ENCODE assay signal across 10 cellular contexts in genomic region chr15:90075420-90076289, GRCh38. TPM values are rescaled to one million over a fixed set of nuclear protein-coding genes. Genes with fewer than 3 reads are reported as not detected.
DNase-seq lines count a peak whose midpoint lies in the region; ATAC-seq and TF ChIP-seq lines count a peak whose summit lies in the region.
"Had no signal": no experiment of that assay in that cellular context is flagged by ENCODE, and none has a peak within 500 bp of the region (broad histone marks: within the 10 kb centered on the region; RNA-seq: fewer than 3 reads in every experiment).

No MANE protein-coding gene starts in this region.

- peak overlapping the region; percentile 79 to 93 (median 88) for H3K27ac ChIP-seq in body of pancreas
- peak overlapping the region; percentile 3 to 15 for H3K27ac ChIP-seq in lung (ENCODE audit: low read depth in 1 of 2, low read length in 1 of 2)
- H3K27ac ChIP-seq in upper lobe of right lung: peak overlapping the region; percentile 13
- no peak overlapping the region for H3K27ac ChIP-seq in right cardiac atrium (ENCODE audit: low read length)

- peak; percentile 23 for DNase-seq in stimulated activated CD4-positive, alpha-beta T cell treated with anti-CD3 and anti-CD28 coated beads, Interleukin-4, amount 100 ng/mL, for 1 hour
- no peak for DNase-seq in stimulated activated CD4-positive, alpha-beta T cell treated with anti-CD3 and anti-CD28 coated beads, Interleukin-2, amount 100 ng/mL, for 48 hours
- DNase-seq in body of pancreas (peak; percentile 82 to 92 (median 89)), lung (ENCODE audit: low spot score) (no peak), upper lobe of right lung (no peak), DMS 273 (lab: John Stamatoyannopoulos, UW; ENCODE audit: unreplicated experiment) (no peak), right cardiac atrium (no peak)
- DNase-seq: NCI-H345 had no signal

- H3K36me3 ChIP-seq in body of pancreas (replicated peaks in 1 of 2; ENCODE audit: insufficient read depth in 1 of 2, low read depth in 2 of 2) (peaks cover 0 to 4% of the 10 kb centered on the region in 2 donors), lung (ENCODE audit: control insufficient read depth in 2 of 2, insufficient read depth in 2 of 2, low read length in 2 of 2) (peaks cover 0 to 45% of the 10 kb centered on the region in 2 donors), upper lobe of right lung (peaks cover 55% of the 10 kb centered on the region)

- peaks cover 58% of the 10 kb centered on the region for H3K4me1 ChIP-seq in body of pancreas
- no peaks in the 10 kb centered on the region for H3K4me1 ChIP-seq in lung (ENCODE audit: control insufficient read depth in 2 of 2, insufficient read depth in 2 of 2, low read length in 2 of 2)
- peaks cover 11% of the 10 kb centered on the region for H3K4me1 ChIP-seq in upper lobe of right lung
- H3K4me1 ChIP-seq in right cardiac atrium (ENCODE audit: control insufficient read depth, insufficient read depth, low read length): no peaks in the 10 kb centered on the region

- ATAC-seq in body of pancreas (peak; percentile 82), lung (ENCODE audit: insufficient read depth, low FRiP score) (no peak), upper lobe of right lung (peak; percentile 43), GM18519 (IDR thresholded peaks at IDR 0.05; ENCODE audit: low FRiP score, unreplicated experiment) (no peak), right cardiac atrium (no peak)

- no peak for TF ChIP-seq CTCF in body of pancreas (IDR thresholded peaks at IDR 0.05)
- no peak for TF ChIP-seq CTCF in lung (IDR thresholded peaks at IDR 0.05; ENCODE audit: control extremely low read depth, extremely low read depth)
- no peak for TF ChIP-seq CTCF in upper lobe of right lung (IDR thresholded peaks at IDR 0.05)

- H3K27me3 ChIP-seq in body of pancreas (no peaks in the 10 kb centered on the region), lung (ENCODE audit: control insufficient read depth, insufficient read depth) (no peaks in the 10 kb centered on the region), upper lobe of right lung (no peaks in the 10 kb centered on the region), right cardiac atrium (ENCODE audit: control insufficient read depth, insufficient read depth) (no peaks in the 10 kb centered on the region)
- H3K27me3 ChIP-seq: BLaER1 treated with 17β-estradiol and CSF1 and Interleukin-3, amounts not matched to agents 10 nM and 100 nM had no signal

- H3K4me3 ChIP-seq in body of pancreas (no peak overlapping the region), lung (no peak overlapping the region), upper lobe of right lung (no peak overlapping the region), right cardiac atrium (ENCODE audit: low read length) (no peak overlapping the region)
- H3K4me3 ChIP-seq: BLaER1 treated with 17β-estradiol and CSF1 and Interleukin-3, amounts not matched to agents 10 nM and 100 nM had no signal

- H3K9me3 ChIP-seq in body of pancreas: no peaks in the 10 kb centered on the region
- no peaks in the 10 kb centered on the region for H3K9me3 ChIP-seq in lung (ENCODE audit: control insufficient read depth in 2 of 2, insufficient read depth in 1 of 2, low read length in 1 of 2)
- H3K9me3 ChIP-seq in upper lobe of right lung: no peaks in the 10 kb centered on the region
- H3K9me3 ChIP-seq in right cardiac atrium (ENCODE audit: control insufficient read depth, low read length): no peaks in the 10 kb centered on the region
- H3K9me3 ChIP-seq: BLaER1 treated with 17β-estradiol and CSF1 and Interleukin-3, amounts not matched to agents 10 nM and 100 nM had no signal

- 18 to 36% methylated on average over 11 to 13 of the region's 13 CpGs for WGBS in body of pancreas, 2 donors
- WGBS in lung, 2 donors: 72 to 83% methylated on average over 13 of the region's 13 CpGs
- 73% methylated on average over 13 of the region's 13 CpGs for WGBS in right cardiac atrium

- intact Hi-C loops in body of pancreas (cut with DNase I) (loop anchor here (5.0 kb wide), 1 partner anchor 68 kb away; no protein-coding TSS in a partner anchor), upper lobe of right lung (cut with DNase I) (no loop called here), right cardiac atrium (cut with DNase I) (loop anchor here in 1 of 4 donors (10.0 kb wide), 1 partner anchor 171 kb away; no protein-coding TSS in a partner anchor)

- no peak for TF ChIP-seq POLR2A in body of pancreas (IDR thresholded peaks at IDR 0.05)

RNA-seq across cellular contexts. Expression of gene IDH2, which starts 26.6 kb away (rescaled TPM):
- 10 to 100 TPM; 77.5 to 78.6 TPM for total RNA-seq in body of pancreas
- total RNA-seq in lung: 10 to 100 TPM; 70.8 to 85.8 TPM
- polyA plus RNA-seq in lung: 10 to 100 TPM; 52.0 to 73.8 TPM
- 43.1 TPM for total RNA-seq in upper lobe of right lung
- 100 to 1,000 TPM; 203 to 246 (median 221) TPM for total RNA-seq in right cardiac atrium
- polyA plus RNA-seq in right cardiac atrium: 275 TPM

Comparison
In these comparisons a context has a peak if more than half of its experiments do, and no peak if none do; other contexts are left out.
1. DNase-seq: peak in stimulated activated CD4-positive, alpha-beta T cell treated with anti-CD3 and anti-CD28 coated beads, Interleukin-4, amount 100 ng/mL, for 1 hour (single experiment) and body of pancreas (4 of 4); none in stimulated activated CD4-positive, alpha-beta T cell treated with anti-CD3 and anti-CD28 coated beads, Interleukin-2, amount 100 ng/mL, for 48 hours (0 of 2), lung (single experiment), upper lobe of right lung (single experiment), DMS 273 (single experiment) and right cardiac atrium (0 of 3).
2. ATAC-seq: peak in body of pancreas (single experiment) and upper lobe of right lung (single experiment); none in lung (single experiment), GM18519 (single experiment) and right cardiac atrium (0 of 2).